9 cellular contexts compared by ENCODE assay signal in genomic region chr17:36755586-36755985, GRCh38.
A peak's percentile ranks its signal among the peaks of the same experiment; 100 is the strongest.
DNase-seq lines count a peak whose midpoint lies in the region; ATAC-seq and TF ChIP-seq lines count a peak whose summit lies in the region.
"Had no signal": no experiment of that assay in that cellular context is flagged by ENCODE, and none has a peak within 500 bp of the region (broad histone marks: within the 10 kb centered on the region; RNA-seq: fewer than 3 reads in every experiment).

No MANE protein-coding gene starts in this region.

- peaks cover 12% of the 10 kb centered on the region for H3K27me3 ChIP-seq in OCI-LY3 (ENCODE audit: low read depth, low read length)
- peaks cover 0 to 42% (median 13%) of the 10 kb centered on the region in 3 donors for H3K27me3 ChIP-seq in sigmoid colon

- intact Hi-C loops in sigmoid colon (cut with DNase I): no loop called here

- H4K20me1 ChIP-seq in OCI-LY3 (ENCODE audit: insufficient read depth, low read length): no peaks in the 10 kb centered on the region

- TF ChIP-seq CTCF in OCI-LY3 (IDR thresholded peaks at IDR 0.05; ENCODE audit: low read depth, low read length) (peak; percentile 32), sigmoid colon (IDR thresholded peaks at IDR 0.05) (peak in 1 of 4 experiments; percentile 12)

- no peak for ATAC-seq in HG02642 (IDR thresholded peaks at IDR 0.05; ENCODE audit: poor library complexity, unreplicated experiment)
- ATAC-seq in GM18502 (IDR thresholded peaks at IDR 0.05; ENCODE audit: poor library complexity, unreplicated experiment): no peak

- WGBS in sigmoid colon, 2 donors: 21 to 40% methylated on average over 10 of the region's 10 CpGs

- H3K4me1 ChIP-seq in OCI-LY3 (ENCODE audit: low read length) (no peaks in the 10 kb centered on the region), sigmoid colon (no peaks in the 10 kb centered on the region)

- H3K4me2 ChIP-seq in OCI-LY3 (ENCODE audit: low read length): no peak overlapping the region

- TF ChIP-seq EP300 in sigmoid colon (IDR thresholded peaks at IDR 0.05): no peak

- H3K4me3 ChIP-seq in OCI-LY3 (ENCODE audit: low read length): no peak overlapping the region
- H3K4me3 ChIP-seq in sigmoid colon: no peak overlapping the region
- H3K4me3 ChIP-seq: skin epidermis had no signal

- H3K79me2 ChIP-seq in OCI-LY3 (ENCODE audit: low read length): no peaks in the 10 kb centered on the region

- H2AFZ ChIP-seq in OCI-LY3 (ENCODE audit: low read depth, low read length): no peak overlapping the region

- H3K27ac ChIP-seq in OCI-LY3 (ENCODE audit: low read length): no peak overlapping the region
- no peak overlapping the region for H3K27ac ChIP-seq in sigmoid colon
- H3K27ac ChIP-seq: skin epidermis had no signal

- TF ChIP-seq POLR2A in sigmoid colon (IDR thresholded peaks at IDR 0.05): no peak

- H3K9ac ChIP-seq in OCI-LY3 (ENCODE audit: low read length): no peak overlapping the region

- no peaks in the 10 kb centered on the region for H3K36me3 ChIP-seq in OCI-LY3 (replicated peaks; ENCODE audit: low read depth, low read length)
- H3K36me3 ChIP-seq in sigmoid colon: no peaks in the 10 kb centered on the region

- no peaks in the 10 kb centered on the region for H3K9me3 ChIP-seq in OCI-LY3 (ENCODE audit: insufficient read depth, low read length)
- no peaks in the 10 kb centered on the region for H3K9me3 ChIP-seq in sigmoid colon

- DNase-seq in NCI-H2029 (lab: John Stamatoyannopoulos, UW) (peak; percentile 46), NCI-H2029 treated with DMSO at 0.1 percent for 48 hours (lab: John Stamatoyannopoulos, UW) (no peak), lung microvascular endothelial cell (ENCODE audit: low read depth in 2 of 2) (peak; percentile 10 to 25), sigmoid colon (no peak)
- peak; percentile 49 for DNase-seq in activated naive CD4-positive, alpha-beta T cell treated with anti-CD3 and anti-CD28 coated beads, Interleukin-2, amount 50 U/mL, for 16 hours

Comparison
In these comparisons a context has a peak if more than half of its experiments do, and no peak if none do; other contexts are left out.
1. DNase-seq: peak in NCI-H2029 (single experiment), activated naive CD4-positive, alpha-beta T cell treated with anti-CD3 and anti-CD28 coated beads, Interleukin-2, amount 50 U/mL, for 16 hours (single experiment) and lung microvascular endothelial cell (2 of 2); none in NCI-H2029 treated with DMSO at 0.1 percent for 48 hours (single experiment) and sigmoid colon (single experiment).